Comparison of ENCODE assay signal across 14 cellular contexts in genomic region chr1:53919675-53920066, GRCh38. TPM values are rescaled to one million over a fixed set of nuclear protein-coding genes. Genes with fewer than 3 reads are reported as not detected.
DNase-seq lines count a peak whose midpoint lies in the region; ATAC-seq, FAIRE-seq and TF ChIP-seq lines count a peak whose summit lies in the region.
"Had no signal": no experiment of that assay in that cellular context is flagged by ENCODE, and none has a peak within 500 bp of the region (broad histone marks: within the 10 kb centered on the region; RNA-seq: fewer than 3 reads in every experiment).

No MANE protein-coding gene starts in this region.

- BruUV-seq in HepG2 (replicated peaks; lab: Mats Ljungman, UMichigan) = no TSS peak

- H3K9ac ChIP-seq in Loucy (ENCODE audit: low read depth, low read length, poor library complexity, severe bottlenecking) = no peak overlapping the region
- H3K9ac ChIP-seq in HepG2 (ENCODE audit: insufficient read depth, low read depth, low read length) = no peak overlapping the region

- no peak for TF ChIP-seq POLR2A in HepG2 (IDR thresholded peaks at IDR 0.05; ENCODE audit: insufficient read depth in 1 of 2, low read depth in 2 of 2, low read length in 2 of 2)

- in situ Hi-C loops in Caki2 (cut with HindIII; ENCODE audit: low pct_unique_long_range_greater_than_20kb, low sequenced_read_pairs) (no loop called here), HepG2 (cut with HindIII; ENCODE audit: extremely low pct_ligation_motif_present, low pct_unique_long_range_greater_than_20kb) (no loop called here)

- H3K79me2 ChIP-seq in Loucy (ENCODE audit: insufficient read depth, low read length) (no peaks in the 10 kb centered on the region), HepG2 (ENCODE audit: insufficient read depth, low read length) (no peaks in the 10 kb centered on the region)

- H3K4me3 Mint-ChIP-seq in activated T-helper 2 cell treated with anti-CD3 and anti-CD28 coated beads, Interferon-gamma antibody, Interleukin-2, Interleukin-4, amounts not matched to agents 10 μg/mL and 5 μg/mL and 100 μg/mL, durations not matched to agents 14 hours and 24 hours and 36 hours (ENCODE audit: low read depth) = no peak overlapping the region
- no peak overlapping the region for H3K4me3 Mint-ChIP-seq in osteocyte (ENCODE audit: unreplicated experiment)

- TF ChIP-seq RAD21 in HepG2 (CRISPR knock-in tag; IDR thresholded peaks at IDR 0.05) = no peak

- H3K36me3 ChIP-seq in Loucy (ENCODE audit: insufficient read depth, low read length) (peaks cover 41% of the 10 kb centered on the region), HepG2 (replicated peaks in 1 of 2; ENCODE audit: control insufficient read depth in 1 of 2, insufficient read depth in 2 of 2, low read length in 2 of 2) (peaks cover 1 to 18% of the 10 kb centered on the region in 2 experiments; a peak in 2 of 5 replicates)

- no peak for FAIRE-seq in HepG2 (lab: Jason Lieb, UNC)
- FAIRE-seq: endometrium had no signal

- H2AFZ ChIP-seq in Loucy (ENCODE audit: low read length) = no peak overlapping the region
- no peak overlapping the region for H2AFZ ChIP-seq in HepG2 (ENCODE audit: low read length)

- 71% methylated on average over 3 of the region's 3 CpGs for WGBS in HepG2 (ENCODE audit: low lambda C conversion rate)

- no peaks in the 10 kb centered on the region for H3K9me2 ChIP-seq in Loucy (replicated peaks; ENCODE audit: low read depth, low read length)

- TF ChIP-seq CTCF in Loucy (conservative IDR thresholded peaks at IDR 0.05; ENCODE audit: low read length) (no peak), HepG2 (CRISPR knock-in tag; IDR thresholded peaks at IDR 0.05) (no peak), osteocyte (IDR thresholded peaks at IDR 0.05) (no peak)

- peak overlapping the region; percentile 34 for H3K4me2 ChIP-seq in Loucy (ENCODE audit: low read depth, low read length, poor library complexity, severe bottlenecking)
- H3K4me2 ChIP-seq in HepG2 (ENCODE audit: low read depth, low read length) = peak overlapping the region; percentile 6; the same call in 1 of the 2 replicates

- peaks cover 11% of the 10 kb centered on the region; the same call in 1 of the 2 replicates for H3F3A ChIP-seq in Loucy (ENCODE audit: low read depth)

- DNase-seq in Caki2 (ENCODE audit: low read depth) (peak; percentile 34), HepG2 (ENCODE audit: low spot score) (no peak), GF-D8 (lab: John Stamatoyannopoulos, UW) (no peak), osteocyte (ENCODE audit: extremely low spot score, unreplicated experiment) (no peak)
- no peak for DNase-seq in activated T-helper 2 cell treated with anti-CD3 and anti-CD28 coated beads, Interferon-gamma antibody, Interleukin-2, Interleukin-4, amounts not matched to agents 10 μg/mL and 5 μg/mL and 100 μg/mL, durations not matched to agents 14 hours and 24 hours and 36 hours (ENCODE audit: low spot score)
- DNase-seq in NK-92 treated with Interleukin-12 subunit alpha and Interleukin-12 subunit beta, amount 100 ng/mL, for 24 hours (lab: John Stamatoyannopoulos, UW) = no peak
- DNase-seq: NCI-H526 had no signal

- H3K4me1 ChIP-seq in Loucy (ENCODE audit: insufficient read depth, low read length, poor library complexity, severe bottlenecking) (peaks cover 26% of the 10 kb centered on the region), HepG2 (ENCODE audit: insufficient read depth, low read length) (peaks cover 32% of the 10 kb centered on the region)
- H3K4me1 ChIP-seq: SJSA1 had no signal

- CTCF ChIA-PET in HepG2 (lab: Yijun Ruan, JAX; ENCODE audit: low intra/inter-chr PET ratio, low total read pairs) = interaction anchor here (2.3 kb wide), 1 partner anchor 41 kb away, joined by 7 read pairs; no protein-coding TSS in a partner anchor

- peaks cover 34% of the 10 kb centered on the region for H3K4me1 Mint-ChIP-seq in activated T-helper 2 cell treated with anti-CD3 and anti-CD28 coated beads, Interferon-gamma antibody, Interleukin-2, Interleukin-4, amounts not matched to agents 10 μg/mL and 5 μg/mL and 100 μg/mL, durations not matched to agents 14 hours and 24 hours and 36 hours (ENCODE audit: low read depth)
- no peaks in the 10 kb centered on the region for H3K4me1 Mint-ChIP-seq in osteocyte (ENCODE audit: unreplicated experiment)

- H3K27ac ChIP-seq in HepG2 (ENCODE audit: extremely low read length, insufficient read depth, low read length) = peak overlapping the region; percentile 51
- H3K27ac ChIP-seq: SJSA1 had no signal

- H3K9me3 Mint-ChIP-seq in activated T-helper 2 cell treated with anti-CD3 and anti-CD28 coated beads, Interferon-gamma antibody, Interleukin-2, Interleukin-4, amounts not matched to agents 10 μg/mL and 5 μg/mL and 100 μg/mL, durations not matched to agents 14 hours and 24 hours and 36 hours = no peaks in the 10 kb centered on the region
- H3K9me3 Mint-ChIP-seq in osteocyte (ENCODE audit: unreplicated experiment) = no peaks in the 10 kb centered on the region

- H3K4me3 ChIP-seq in Loucy (ENCODE audit: low read length, poor library complexity, severe bottlenecking) = peak overlapping the region; percentile 4
- H3K4me3 ChIP-seq in HepG2 (replicated peaks in 1 of 3; ENCODE audit: insufficient read depth in 1 of 3, low read depth in 2 of 3, low read length in 3 of 3) = no peak overlapping the region
- H3K4me3 ChIP-seq: lung, SJSA1 had no signal

- H3K9me3 ChIP-seq in Loucy (ENCODE audit: insufficient read depth, low read depth, low read length) (no peaks in the 10 kb centered on the region), HepG2 (ENCODE audit: low read length) (no peaks in the 10 kb centered on the region)
- H3K9me3 ChIP-seq: SJSA1 had no signal

- H3K27me3 Mint-ChIP-seq in activated T-helper 2 cell treated with anti-CD3 and anti-CD28 coated beads, Interferon-gamma antibody, Interleukin-2, Interleukin-4, amounts not matched to agents 10 μg/mL and 5 μg/mL and 100 μg/mL, durations not matched to agents 14 hours and 24 hours and 36 hours (ENCODE audit: low read depth) = no peaks in the 10 kb centered on the region
- H3K27me3 Mint-ChIP-seq in osteocyte (ENCODE audit: unreplicated experiment) = no peaks in the 10 kb centered on the region

- H4K20me1 ChIP-seq in Loucy (ENCODE audit: insufficient read depth, low read length, poor library complexity, severe bottlenecking) (no peaks in the 10 kb centered on the region), HepG2 (ENCODE audit: insufficient read depth, low read length) (no peaks in the 10 kb centered on the region)

- ATAC-seq in HepG2 (peak; percentile 57), GM18907 (IDR thresholded peaks at IDR 0.05; ENCODE audit: unreplicated experiment) (no peak)

- peaks cover 59% of the 10 kb centered on the region for H3K36me3 Mint-ChIP-seq in activated T-helper 2 cell treated with anti-CD3 and anti-CD28 coated beads, Interferon-gamma antibody, Interleukin-2, Interleukin-4, amounts not matched to agents 10 μg/mL and 5 μg/mL and 100 μg/mL, durations not matched to agents 14 hours and 24 hours and 36 hours (ENCODE audit: low read depth)
- peaks cover 35% of the 10 kb centered on the region for H3K36me3 Mint-ChIP-seq in osteocyte (ENCODE audit: unreplicated experiment)

- H3K27me3 ChIP-seq in Loucy (ENCODE audit: insufficient read depth, low read length, poor library complexity, severe bottlenecking) = no peaks in the 10 kb centered on the region
- no peaks in the 10 kb centered on the region for H3K27me3 ChIP-seq in HepG2 (ENCODE audit: control insufficient read depth in 1 of 2, insufficient read depth in 2 of 2, low read length in 2 of 2)
- H3K27me3 ChIP-seq: SJSA1 had no signal

- intact Hi-C loops in activated T-helper 2 cell treated with anti-CD3 and anti-CD28 coated beads, Interferon-gamma antibody, Interleukin-2, Interleukin-4, amounts not matched to agents 10 μg/mL and 5 μg/mL and 100 μg/mL, durations not matched to agents 14 hours and 24 hours and 36 hours (cut with micrococcal nuclease) = loop anchor here (2.0 kb wide), 1 partner anchor 25 kb away; the partner anchor contains the start of gene IFT25
- intact Hi-C loops in HepG2 (cut with micrococcal nuclease; ENCODE audit: unreplicated experiment) = loop anchor here (1.0 kb wide), 1 partner anchor 41 kb away; no protein-coding TSS in a partner anchor

- no peak for TF ChIP-seq EP300 in HepG2 (IDR thresholded peaks at IDR 0.05; ENCODE audit: low read depth in 2 of 2, low read length in 2 of 2)
- TF ChIP-seq EP300 in HepG2 (CRISPR knock-in tag; IDR thresholded peaks at IDR 0.05; ENCODE audit: borderline replicate concordance) = no peak

- H3K27ac Mint-ChIP-seq in activated T-helper 2 cell treated with anti-CD3 and anti-CD28 coated beads, Interferon-gamma antibody, Interleukin-2, Interleukin-4, amounts not matched to agents 10 μg/mL and 5 μg/mL and 100 μg/mL, durations not matched to agents 14 hours and 24 hours and 36 hours = peak overlapping the region; percentile 92
- no peak overlapping the region for H3K27ac Mint-ChIP-seq in osteocyte (ENCODE audit: unreplicated experiment)

- POLR2A ChIA-PET in HepG2 (lab: Yijun Ruan, JAX) = interaction anchor here (0.5 to 2.6 kb wide), 8 partner anchors 10 to 48 kb away, joined by 3 to 10 read pairs (median 3); partner anchors contain the start of genes DIO1, IFT25, LRRC42 and YIPF1

RNA-seq across cellular contexts. Expression of gene DIO1, which starts 25.7 kb away (rescaled TPM):
- total RNA-seq in Caki2 (2014; rRNA removed; shearing (Covaris generic); ENCODE audit: low replicate concordance) = 0.27 and 18.9 TPM in 2 replicates
- total RNA-seq in activated T-helper 2 cell treated with anti-CD3 and anti-CD28 coated beads, Interferon-gamma antibody, Interleukin-2, Interleukin-4, amounts not matched to agents 10 μg/mL and 5 μg/mL and 100 μg/mL, durations not matched to agents 14 hours and 24 hours and 36 hours = not detected in 2 replicates
- total RNA-seq in HepG2 (2016; rRNA removed; fragmentation: Illumina TruSeq; extraction: Trizol) (31.1 and 45.6 TPM in 2 replicates), osteocyte (not detected in 2 replicates)
- total RNA-seq in HepG2 (2016; cell fraction: cytosol; rRNA removed; fragmentation: Illumina TruSeq; extraction: Trizol; ENCODE audit: low read depth) = 6.5 and 7.5 TPM in 2 replicates
- 32.5 and 46.6 TPM in 2 replicates for total RNA-seq in HepG2 (2016; cell fraction: insoluble cytoplasmic fraction; rRNA removed; fragmentation: Illumina TruSeq; extraction: Trizol)
- 19.8 and 20.1 TPM in 2 replicates for total RNA-seq in HepG2 (2016; cell fraction: membrane; rRNA removed; fragmentation: Illumina TruSeq; extraction: Trizol)
- 40.7 and 43.4 TPM in 2 replicates for total RNA-seq in HepG2 (2016; cell fraction: nucleus; rRNA removed; fragmentation: Illumina TruSeq; extraction: Trizol)
- 13.5 and 16.3 TPM in 2 replicates for polyA plus RNA-seq in HepG2 (2011; rRNA removed)
- 11.0 and 14.6 TPM in 2 replicates for polyA plus RNA-seq in HepG2 (2011; cell fraction: cytosol; rRNA removed)
- polyA plus RNA-seq in HepG2 (2011; cell fraction: nucleus; rRNA removed) = 6.9 and 7.0 TPM in 2 replicates
- polyA plus RNA-seq in HepG2 (2012) = 8.0 and 13.8 TPM in 2 replicates
- 4.3 and 4.9 TPM in 2 replicates for polyA plus RNA-seq in HepG2 (2016; cell fraction: cytosol; fragmentation: Illumina TruSeq; extraction: Trizol; ENCODE audit: low read depth)
- polyA plus RNA-seq in HepG2 (2016; cell fraction: insoluble cytoplasmic fraction; fragmentation: Illumina TruSeq; extraction: Trizol; ENCODE audit: low read depth) = 27.2 and 29.7 TPM in 2 replicates
- polyA plus RNA-seq in HepG2 (2016; cell fraction: membrane; fragmentation: Illumina TruSeq; extraction: Trizol; ENCODE audit: low read depth) = 9.8 and 10.5 TPM in 2 replicates
- polyA plus RNA-seq in HepG2 (2016; cell fraction: nucleus; fragmentation: Illumina TruSeq; extraction: Trizol; ENCODE audit: insufficient read depth, low read depth) = 59.0 and 63.1 TPM in 2 replicates
- polyA minus RNA-seq in HepG2 (2011; rRNA and poly(A)+ RNA removed; ENCODE audit: low replicate concordance) = 20.1 TPM in 1 of 2 replicates, not detected in the other
- 7.8 and 8.1 TPM in 2 replicates for polyA minus RNA-seq in HepG2 (2011; cell fraction: cytosol; rRNA and poly(A)+ RNA removed)
- 13.6 and 13.8 TPM in 2 replicates for polyA minus RNA-seq in HepG2 (2011; cell fraction: nucleus; rRNA and poly(A)+ RNA removed)
- total RNA-seq: posterior vena cava, SJSA1, temporal lobe had no signal

RNA-seq across cellular contexts. Expression of gene IFT25, which starts 25.8 kb away (rescaled TPM):
- total RNA-seq in Caki2 (2014; rRNA removed; shearing (Covaris generic); ENCODE audit: low replicate concordance) = 48.5 and 49.9 TPM in 2 replicates
- total RNA-seq in activated T-helper 2 cell treated with anti-CD3 and anti-CD28 coated beads, Interferon-gamma antibody, Interleukin-2, Interleukin-4, amounts not matched to agents 10 μg/mL and 5 μg/mL and 100 μg/mL, durations not matched to agents 14 hours and 24 hours and 36 hours = 52.9 and 54.3 TPM in 2 replicates
- total RNA-seq in HepG2 (2016; rRNA removed; fragmentation: Illumina TruSeq; extraction: Trizol) (48.0 and 52.8 TPM in 2 replicates), osteocyte (29.2 and 29.9 TPM in 2 replicates)
- 24.1 and 25.2 TPM in 2 replicates for total RNA-seq in HepG2 (2016; cell fraction: cytosol; rRNA removed; fragmentation: Illumina TruSeq; extraction: Trizol; ENCODE audit: low read depth)
- 51.0 and 53.3 TPM in 2 replicates for total RNA-seq in HepG2 (2016; cell fraction: insoluble cytoplasmic fraction; rRNA removed; fragmentation: Illumina TruSeq; extraction: Trizol)
- 25.7 and 27.9 TPM in 2 replicates for total RNA-seq in HepG2 (2016; cell fraction: membrane; rRNA removed; fragmentation: Illumina TruSeq; extraction: Trizol)
- 33.4 and 40.9 TPM in 2 replicates for total RNA-seq in HepG2 (2016; cell fraction: nucleus; rRNA removed; fragmentation: Illumina TruSeq; extraction: Trizol)
- polyA plus RNA-seq in HepG2 (2011; rRNA removed) = 12.7 and 19.7 TPM in 2 replicates
- 6.7 and 7.6 TPM in 2 replicates for polyA plus RNA-seq in HepG2 (2011; cell fraction: cytosol; rRNA removed)
- 9.1 and 12.2 TPM in 2 replicates for polyA plus RNA-seq in HepG2 (2011; cell fraction: nucleus; rRNA removed)
- 14.1 and 30.4 TPM in 2 replicates for polyA plus RNA-seq in HepG2 (2012)
- 34.6 and 42.0 TPM in 2 replicates for polyA plus RNA-seq in HepG2 (2016; cell fraction: cytosol; fragmentation: Illumina TruSeq; extraction: Trizol; ENCODE audit: low read depth)
- 68.1 and 73.1 TPM in 2 replicates for polyA plus RNA-seq in HepG2 (2016; cell fraction: insoluble cytoplasmic fraction; fragmentation: Illumina TruSeq; extraction: Trizol; ENCODE audit: low read depth)
- 29.4 and 29.9 TPM in 2 replicates for polyA plus RNA-seq in HepG2 (2016; cell fraction: membrane; fragmentation: Illumina TruSeq; extraction: Trizol; ENCODE audit: low read depth)
- 50.9 and 56.0 TPM in 2 replicates for polyA plus RNA-seq in HepG2 (2016; cell fraction: nucleus; fragmentation: Illumina TruSeq; extraction: Trizol; ENCODE audit: insufficient read depth, low read depth)
- polyA minus RNA-seq in HepG2 (2011; rRNA and poly(A)+ RNA removed; ENCODE audit: low replicate concordance) = 0.70 and 3.3 TPM in 2 replicates
- polyA minus RNA-seq in HepG2 (2011; cell fraction: cytosol; rRNA and poly(A)+ RNA removed) = 3.1 and 3.6 TPM in 2 replicates
- 30.0 and 36.9 TPM in 2 replicates for polyA minus RNA-seq in HepG2 (2011; cell fraction: nucleus; rRNA and poly(A)+ RNA removed)

RNA-seq across cellular contexts. Expression of gene LRRC42, which starts 26.5 kb away (rescaled TPM):
- total RNA-seq in Caki2 (2014; rRNA removed; shearing (Covaris generic); ENCODE audit: low replicate concordance) = 51.2 and 56.4 TPM in 2 replicates
- total RNA-seq in activated T-helper 2 cell treated with anti-CD3 and anti-CD28 coated beads, Interferon-gamma antibody, Interleukin-2, Interleukin-4, amounts not matched to agents 10 μg/mL and 5 μg/mL and 100 μg/mL, durations not matched to agents 14 hours and 24 hours and 36 hours = 32.4 and 34.9 TPM in 2 replicates
- total RNA-seq in HepG2 (2016; rRNA removed; fragmentation: Illumina TruSeq; extraction: Trizol) (43.6 and 55.1 TPM in 2 replicates), osteocyte (30.1 and 32.8 TPM in 2 replicates)
- 14.7 and 15.5 TPM in 2 replicates for total RNA-seq in HepG2 (2016; cell fraction: cytosol; rRNA removed; fragmentation: Illumina TruSeq; extraction: Trizol; ENCODE audit: low read depth)
- 40.9 and 54.9 TPM in 2 replicates for total RNA-seq in HepG2 (2016; cell fraction: insoluble cytoplasmic fraction; rRNA removed; fragmentation: Illumina TruSeq; extraction: Trizol)
- 28.8 and 31.5 TPM in 2 replicates for total RNA-seq in HepG2 (2016; cell fraction: membrane; rRNA removed; fragmentation: Illumina TruSeq; extraction: Trizol)
- 19.6 and 22.9 TPM in 2 replicates for total RNA-seq in HepG2 (2016; cell fraction: nucleus; rRNA removed; fragmentation: Illumina TruSeq; extraction: Trizol)
- 27.2 and 30.6 TPM in 2 replicates for polyA plus RNA-seq in HepG2 (2011; rRNA removed)
- polyA plus RNA-seq in HepG2 (2011; cell fraction: cytosol; rRNA removed) = 23.7 and 24.0 TPM in 2 replicates
- 13.2 and 13.6 TPM in 2 replicates for polyA plus RNA-seq in HepG2 (2011; cell fraction: nucleus; rRNA removed)
- polyA plus RNA-seq in HepG2 (2012) = 30.5 and 31.4 TPM in 2 replicates
- 14.5 and 16.9 TPM in 2 replicates for polyA plus RNA-seq in HepG2 (2016; cell fraction: cytosol; fragmentation: Illumina TruSeq; extraction: Trizol; ENCODE audit: low read depth)
- 56.4 and 59.0 TPM in 2 replicates for polyA plus RNA-seq in HepG2 (2016; cell fraction: insoluble cytoplasmic fraction; fragmentation: Illumina TruSeq; extraction: Trizol; ENCODE audit: low read depth)
- 20.2 and 21.5 TPM in 2 replicates for polyA plus RNA-seq in HepG2 (2016; cell fraction: membrane; fragmentation: Illumina TruSeq; extraction: Trizol; ENCODE audit: low read depth)
- polyA plus RNA-seq in HepG2 (2016; cell fraction: nucleus; fragmentation: Illumina TruSeq; extraction: Trizol; ENCODE audit: insufficient read depth, low read depth) = 33.1 and 36.6 TPM in 2 replicates
- polyA minus RNA-seq in HepG2 (2011; rRNA and poly(A)+ RNA removed; ENCODE audit: low replicate concordance) = 18.6 and 20.1 TPM in 2 replicates
- 18.0 and 23.7 TPM in 2 replicates for polyA minus RNA-seq in HepG2 (2011; cell fraction: cytosol; rRNA and poly(A)+ RNA removed)
- 8.9 and 14.4 TPM in 2 replicates for polyA minus RNA-seq in HepG2 (2011; cell fraction: nucleus; rRNA and poly(A)+ RNA removed)

RNA-seq across cellular contexts. Expression of gene YIPF1, which starts 30.1 kb away (rescaled TPM):
- total RNA-seq in Caki2 (2014; rRNA removed; shearing (Covaris generic); ENCODE audit: low replicate concordance) = 27.0 and 32.4 TPM in 2 replicates
- total RNA-seq in activated T-helper 2 cell treated with anti-CD3 and anti-CD28 coated beads, Interferon-gamma antibody, Interleukin-2, Interleukin-4, amounts not matched to agents 10 μg/mL and 5 μg/mL and 100 μg/mL, durations not matched to agents 14 hours and 24 hours and 36 hours = 14.8 and 15.6 TPM in 2 replicates
- total RNA-seq in HepG2 (2016; rRNA removed; fragmentation: Illumina TruSeq; extraction: Trizol) (19.0 and 21.1 TPM in 2 replicates), osteocyte (25.3 and 25.6 TPM in 2 replicates)
- total RNA-seq in HepG2 (2016; cell fraction: cytosol; rRNA removed; fragmentation: Illumina TruSeq; extraction: Trizol; ENCODE audit: low read depth) = 7.5 and 9.3 TPM in 2 replicates
- 18.1 and 18.6 TPM in 2 replicates for total RNA-seq in HepG2 (2016; cell fraction: insoluble cytoplasmic fraction; rRNA removed; fragmentation: Illumina TruSeq; extraction: Trizol)
- 16.3 and 17.7 TPM in 2 replicates for total RNA-seq in HepG2 (2016; cell fraction: membrane; rRNA removed; fragmentation: Illumina TruSeq; extraction: Trizol)
- 17.0 and 19.0 TPM in 2 replicates for total RNA-seq in HepG2 (2016; cell fraction: nucleus; rRNA removed; fragmentation: Illumina TruSeq; extraction: Trizol)
- 30.8 and 31.9 TPM in 2 replicates for polyA plus RNA-seq in HepG2 (2011; rRNA removed)
- 23.5 and 33.7 TPM in 2 replicates for polyA plus RNA-seq in HepG2 (2011; cell fraction: cytosol; rRNA removed)
- polyA plus RNA-seq in HepG2 (2011; cell fraction: nucleus; rRNA removed) = 13.9 and 16.7 TPM in 2 replicates
- polyA plus RNA-seq in HepG2 (2012) = 13.4 and 20.3 TPM in 2 replicates
- polyA plus RNA-seq in HepG2 (2016; cell fraction: cytosol; fragmentation: Illumina TruSeq; extraction: Trizol; ENCODE audit: low read depth) = 7.9 and 13.0 TPM in 2 replicates
- 20.3 and 20.4 TPM in 2 replicates for polyA plus RNA-seq in HepG2 (2016; cell fraction: insoluble cytoplasmic fraction; fragmentation: Illumina TruSeq; extraction: Trizol; ENCODE audit: low read depth)
- 14.9 and 17.0 TPM in 2 replicates for polyA plus RNA-seq in HepG2 (2016; cell fraction: membrane; fragmentation: Illumina TruSeq; extraction: Trizol; ENCODE audit: low read depth)
- polyA plus RNA-seq in HepG2 (2016; cell fraction: nucleus; fragmentation: Illumina TruSeq; extraction: Trizol; ENCODE audit: insufficient read depth, low read depth) = 24.4 and 26.4 TPM in 2 replicates
- 26.9 and 28.2 TPM in 2 replicates for polyA minus RNA-seq in HepG2 (2011; rRNA and poly(A)+ RNA removed; ENCODE audit: low replicate concordance)
- polyA minus RNA-seq in HepG2 (2011; cell fraction: cytosol; rRNA and poly(A)+ RNA removed) = 9.4 and 12.6 TPM in 2 replicates
- 10.3 and 15.3 TPM in 2 replicates for polyA minus RNA-seq in HepG2 (2011; cell fraction: nucleus; rRNA and poly(A)+ RNA removed)
